In genomic region chr6:44257007-44257752, GRCh38 we compare ENCODE assay signal across 8 cellular contexts. TPM values are rescaled to one million over a fixed set of nuclear protein-coding genes. Genes with fewer than 3 reads are reported as not detected.
DNase-seq lines count a peak whose midpoint lies in the region; ATAC-seq and TF ChIP-seq lines count a peak whose summit lies in the region.

SLC35B2 (minus strand) TSS chr6:44257528; CDS start chr6:44257410, 118 bp downstream.

- intact Hi-C loops in Calu3 (cut with micrococcal nuclease; ENCODE audit: unreplicated experiment) (no loop called here), Panc1 (cut with micrococcal nuclease; ENCODE audit: unreplicated experiment) (loop anchor here (10.0 kb wide), 1 partner anchor 162 kb away; no protein-coding TSS in a partner anchor), thyroid gland (cut with DNase I) (loop anchor here (5.0 kb wide), 1 partner anchor 85 kb away; no protein-coding TSS in a partner anchor)

- CTCF ChIA-PET in Calu3 (lab: Charles Lee): interaction anchor here (0.6 to 1.8 kb wide), 10 partner anchors 10 to 835 kb away, joined by 3 to 14 read pairs (median 4); partner anchors contain the start of gene HSP90AB1
- CTCF ChIA-PET in Panc1 (lab: Charles Lee): interaction anchor here (0.7 to 1.3 kb wide), 2 partner anchors 31 to 85 kb away, joined by 4 to 5 read pairs; no protein-coding TSS in a partner anchor

- no peaks in the 10 kb centered on the region for H3K27me3 Mint-ChIP-seq in Calu3 (ENCODE audit: unreplicated experiment)
- H3K27me3 Mint-ChIP-seq in natural killer cell treated with Interleukin-12 subunit alpha and Interleukin-12 subunit beta and Interleukin-15 and Interleukin-18, amount 100 ng/mL, for 72 hours: no peaks in the 10 kb centered on the region

- no peaks in the 10 kb centered on the region for H3K9me3 Mint-ChIP-seq in Calu3 (ENCODE audit: low read depth, unreplicated experiment)
- no peaks in the 10 kb centered on the region for H3K9me3 Mint-ChIP-seq in natural killer cell treated with Interleukin-12 subunit alpha and Interleukin-12 subunit beta and Interleukin-15 and Interleukin-18, amount 100 ng/mL, for 72 hours

- DNase-seq in Calu3 (peak; percentile 91), HL-60 (ENCODE audit: low read depth in 1 of 2, low spot score in 1 of 2) (peak in 1 of 2 experiments; percentile 57), Panc1 (ENCODE audit: low read depth, low spot score) (no peak), activated gamma-delta T cell (lab: John Stamatoyannopoulos, UW) (peak; percentile 54), fibroblast of villous mesenchyme (ENCODE audit: low read depth) (peak; percentile 66), thyroid gland (peak; percentile 70 to 81)
- peak; percentile 80 for DNase-seq in natural killer cell treated with Interleukin-12 subunit alpha and Interleukin-12 subunit beta and Interleukin-15 and Interleukin-18, amount 100 ng/mL, for 72 hours (ENCODE audit: low spot score)

- H3K4me1 ChIP-seq in Panc1 (ENCODE audit: control insufficient read depth, insufficient read depth, low read length) (peaks cover 42% of the 10 kb centered on the region), thyroid gland (peaks cover 5 to 15% of the 10 kb centered on the region in 2 donors)

- H3K4me3 ChIP-seq in HL-60 (replicated peaks; ENCODE audit: insufficient read depth, low read length): peak within 1 kb of the TSS; percentile 91
- H3K4me3 ChIP-seq in Panc1 (ENCODE audit: low read depth in 2 of 2, low read length in 2 of 2): peak within 1 kb of the TSS; percentile 87 to 95
- peak within 1 kb of the TSS; percentile 93 for H3K4me3 ChIP-seq in fibroblast of villous mesenchyme (ENCODE audit: low read depth, low read length)
- H3K4me3 ChIP-seq in thyroid gland (replicated peaks in 1 of 3): peak within 1 kb of the TSS; percentile 43 to 95 (median 92)

- TF ChIP-seq POLR2A in thyroid gland (IDR thresholded peaks at IDR 0.05): peak in 1 of 2 donors; percentile 66

- BruUV-seq in Calu3 (replicated peaks; lab: Mats Ljungman, UMichigan) (no TSS peak), Panc1 (replicated peaks; lab: Mats Ljungman, UMichigan) (no TSS peak)

- H3K27ac Mint-ChIP-seq in Calu3 (ENCODE audit: unreplicated experiment): peak within 1 kb of the TSS; percentile 89
- H3K27ac Mint-ChIP-seq in natural killer cell treated with Interleukin-12 subunit alpha and Interleukin-12 subunit beta and Interleukin-15 and Interleukin-18, amount 100 ng/mL, for 72 hours: peak within 1 kb of the TSS; percentile 93 to 98

- TF ChIP-seq CTCF in Calu3 (IDR thresholded peaks at IDR 0.05; ENCODE audit: unreplicated experiment): peak; percentile 94
- TF ChIP-seq CTCF in HL-60 (IDR thresholded peaks at IDR 0.05; ENCODE audit: insufficient read depth, low read length): peak; percentile 27
- peak; percentile 98 for TF ChIP-seq CTCF in Panc1 (IDR thresholded peaks at IDR 0.05)
- TF ChIP-seq CTCF in fibroblast of villous mesenchyme (IDR thresholded peaks at IDR 0.05; ENCODE audit: insufficient read depth, low read depth, low read length): peak; percentile 50
- TF ChIP-seq CTCF in thyroid gland (IDR thresholded peaks at IDR 0.05): peak in 4 of 6 experiments; percentile 56 to 98 (median 83)

- H3K36me3 ChIP-seq in Panc1 (ENCODE audit: control insufficient read depth, insufficient read depth, low read length) (peaks cover 17% of the 10 kb centered on the region), thyroid gland (peaks cover 29 to 36% of the 10 kb centered on the region in 2 donors)

- in situ Hi-C loops in Panc1 (cut with HindIII; ENCODE audit: low pct_unique_long_range_greater_than_20kb, low sequenced_read_pairs): no loop called here

- peak within 1 kb of the TSS; percentile 86 for H3K4me3 Mint-ChIP-seq in Calu3 (ENCODE audit: low read depth, unreplicated experiment)
- peak within 1 kb of the TSS; percentile 88 for H3K4me3 Mint-ChIP-seq in natural killer cell treated with Interleukin-12 subunit alpha and Interleukin-12 subunit beta and Interleukin-15 and Interleukin-18, amount 100 ng/mL, for 72 hours

- ATAC-seq in GM19463 (IDR thresholded peaks at IDR 0.05; ENCODE audit: unreplicated experiment): peak; percentile 48
- ATAC-seq in Panc1: peak; percentile 75
- peak; percentile 88 to 89 for ATAC-seq in natural killer cell treated with Interleukin-12 subunit alpha and Interleukin-12 subunit beta and Interleukin-15 and Interleukin-18, amount 100 ng/mL, for 72 hours

- peaks cover 74% of the 10 kb centered on the region for H3K4me1 Mint-ChIP-seq in Calu3 (ENCODE audit: low read depth, unreplicated experiment)
- H3K4me1 Mint-ChIP-seq in natural killer cell treated with Interleukin-12 subunit alpha and Interleukin-12 subunit beta and Interleukin-15 and Interleukin-18, amount 100 ng/mL, for 72 hours (ENCODE audit: low read depth in 2 of 2): peaks cover 59 to 63% of the 10 kb centered on the region in 2 donors

- POLR2A ChIA-PET in Panc1 (lab: Charles Lee): interaction anchor here (0.5 to 0.8 kb wide), 4 partner anchors 9 to 752 kb away, joined by 3 to 13 read pairs (median 5); no protein-coding TSS in a partner anchor

- H3K27me3 ChIP-seq in HL-60 (ENCODE audit: insufficient read depth, poor library complexity, severe bottlenecking) (no peaks in the 10 kb centered on the region), Panc1 (ENCODE audit: control insufficient read depth, insufficient read depth, low read length) (no peaks in the 10 kb centered on the region), thyroid gland (no peaks in the 10 kb centered on the region)

- peak within 1 kb of the TSS; percentile 81 for H3K27ac ChIP-seq in HL-60 (replicated peaks)
- peak within 1 kb of the TSS; percentile 83 for H3K27ac ChIP-seq in Panc1 (ENCODE audit: low read length)
- peak within 1 kb of the TSS; percentile 81 to 97 (median 94) for H3K27ac ChIP-seq in thyroid gland

- peaks cover 74% of the 10 kb centered on the region for H3K36me3 Mint-ChIP-seq in Calu3 (ENCODE audit: insufficient read depth, unreplicated experiment)
- H3K36me3 Mint-ChIP-seq in natural killer cell treated with Interleukin-12 subunit alpha and Interleukin-12 subunit beta and Interleukin-15 and Interleukin-18, amount 100 ng/mL, for 72 hours: peaks cover 28% of the 10 kb centered on the region

- 0 to 6% methylated on average over 3 to 9 of the region's 80 CpGs for WGBS in thyroid gland, 2 donors

- H3K9me3 ChIP-seq in Panc1 (ENCODE audit: control insufficient read depth, insufficient read depth, low read depth, low read length) (no peaks in the 10 kb centered on the region), thyroid gland (no peaks in the 10 kb centered on the region)

RNA-seq across cellular contexts. Expression of gene SLC35B2, which starts in this region (rescaled TPM):
- total RNA-seq in Calu3 (2022) (129 and 143 TPM in 2 replicates), Panc1 (2021; ENCODE audit: unreplicated experiment) (105 TPM), fibroblast of villous mesenchyme (84.7 and 92.8 TPM in 2 replicates), thyroid gland (10 to 100 TPM; 28.5 to 46.5 (median 41.8) TPM)
- polyA plus RNA-seq in Panc1 (2012; ENCODE audit: insufficient read length): 114 TPM
- total RNA-seq in natural killer cell treated with Interleukin-12 subunit alpha and Interleukin-12 subunit beta and Interleukin-15 and Interleukin-18, amount 100 ng/mL, for 72 hours: 10 to 100 TPM; 34.6 to 39.4 TPM

Comparison
In these comparisons a context has a peak if more than half of its experiments do, and no peak if none do; other contexts are left out.
1. CTCF ChIP-seq: peak in every context shown above with its lines; median percentile 98 in Panc1; 94 in Calu3; 83 in thyroid gland; 50 in fibroblast of villous mesenchyme; 27 in HL-60.